ENCODE assay signal across 8 cellular contexts in genomic region chr16:67968440-67969285, GRCh38. TPM values are rescaled to one million over a fixed set of nuclear protein-coding genes. Genes with fewer than 3 reads are reported as not detected.
A peak's percentile ranks its signal among the peaks of the same experiment; 100 is the strongest.
DNase-seq lines count a peak whose midpoint lies in the region; ATAC-seq and TF ChIP-seq lines count a peak whose summit lies in the region.

TSS of gene SLC12A4 (minus strand) at chr16:67968637. CDS start at chr16:67968553, 84 bp downstream.

- H3K9me3 Mint-ChIP-seq in mesothelial cell of epicardium = no peaks in the 10 kb centered on the region

- H3K27ac Mint-ChIP-seq in mesothelial cell of epicardium = peak within 1 kb of the TSS; percentile 100

- in situ Hi-C loops in endometrial microvascular endothelial cells (cut with HindIII; ENCODE audit: inconsistent ontology term, low pct_unique_long_range_greater_than_20kb, low sequenced_read_pairs) = no loop called here

- TF ChIP-seq CTCF in mesothelial cell of epicardium (IDR thresholded peaks at IDR 0.05; ENCODE audit: unreplicated experiment) = no peak

- H3K36me3 Mint-ChIP-seq in mesothelial cell of epicardium = no peaks in the 10 kb centered on the region

- H3K4me1 Mint-ChIP-seq in mesothelial cell of epicardium = peaks cover 39% of the 10 kb centered on the region

- DNase-seq in SKM-1 treated with dmso at 0.1 percent for 144 hours (lab: John Stamatoyannopoulos, UW; ENCODE audit: unreplicated experiment) (peak; percentile 31), SKM-1 (lab: John Stamatoyannopoulos, UW; ENCODE audit: unreplicated experiment) (no peak), NOMO-1 (lab: John Stamatoyannopoulos, UW; ENCODE audit: unreplicated experiment in 2 of 2) (peak; percentile 75 to 80), mesothelial cell of epicardium (ENCODE audit: low spot score in 2 of 2, unreplicated experiment in 2 of 2) (peak; percentile 78 to 87)
- peak; percentile 63 for DNase-seq in activated CD8-positive, alpha-beta memory T cell treated with anti-CD3 and anti-CD28 coated beads, Interleukin-2, amount 50 U/mL, for 24 hours (ENCODE audit: extremely low read depth)
- peak; percentile 90 to 92 for DNase-seq in stimulated activated CD8-positive, alpha-beta memory T cell treated with anti-CD3 and anti-CD28 coated beads, Interleukin-15, amount 100 ng/mL, for 48 hours (ENCODE audit: low read depth in 2 of 2)

- H3K4me3 Mint-ChIP-seq in mesothelial cell of epicardium = peak within 1 kb of the TSS; percentile 100

- peak; percentile 71 for ATAC-seq in HG03066 (IDR thresholded peaks at IDR 0.05; ENCODE audit: low read depth, unreplicated experiment)

- H3K27me3 Mint-ChIP-seq in mesothelial cell of epicardium (ENCODE audit: low read depth) = no peaks in the 10 kb centered on the region

RNA-seq across cellular contexts. Expression of gene SLC12A4, which starts in this region (rescaled TPM):
- total RNA-seq in endometrial microvascular endothelial cells (ENCODE audit: inconsistent ontology term) (55.3 TPM), mesothelial cell of epicardium (129 to 155 TPM (median 140 TPM) in 3 replicates)
